1 cellular context compared by ENCODE assay signal in the genomic region with DNA sequence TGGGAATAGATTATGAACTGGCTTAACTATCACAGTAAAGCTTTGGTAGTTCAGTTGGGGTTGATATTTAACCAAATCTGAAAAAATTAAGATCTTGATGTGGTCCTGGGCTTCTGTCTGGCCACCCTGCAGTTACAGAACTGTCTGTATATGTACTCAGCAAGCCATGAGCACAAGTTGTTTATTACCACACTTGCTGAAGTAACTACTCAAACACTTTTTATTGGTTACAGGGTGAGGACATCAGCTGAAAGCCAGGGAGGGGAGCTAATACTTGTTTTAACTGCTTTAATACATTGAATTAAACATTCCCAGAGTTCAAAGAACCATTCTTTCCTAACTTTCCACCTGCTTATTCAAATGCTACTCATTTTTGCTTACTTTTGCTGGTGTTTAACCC.
TF ChIP-seq lines count a peak whose summit lies in the region.

No MANE protein-coding gene starts in this region.

TF ChIP-seq in GM23338, 12 proteins besides CTCF, POLR2A, EP300 and RAD21 (continued from another document):
- TF ChIP-seq, protein P1, sequence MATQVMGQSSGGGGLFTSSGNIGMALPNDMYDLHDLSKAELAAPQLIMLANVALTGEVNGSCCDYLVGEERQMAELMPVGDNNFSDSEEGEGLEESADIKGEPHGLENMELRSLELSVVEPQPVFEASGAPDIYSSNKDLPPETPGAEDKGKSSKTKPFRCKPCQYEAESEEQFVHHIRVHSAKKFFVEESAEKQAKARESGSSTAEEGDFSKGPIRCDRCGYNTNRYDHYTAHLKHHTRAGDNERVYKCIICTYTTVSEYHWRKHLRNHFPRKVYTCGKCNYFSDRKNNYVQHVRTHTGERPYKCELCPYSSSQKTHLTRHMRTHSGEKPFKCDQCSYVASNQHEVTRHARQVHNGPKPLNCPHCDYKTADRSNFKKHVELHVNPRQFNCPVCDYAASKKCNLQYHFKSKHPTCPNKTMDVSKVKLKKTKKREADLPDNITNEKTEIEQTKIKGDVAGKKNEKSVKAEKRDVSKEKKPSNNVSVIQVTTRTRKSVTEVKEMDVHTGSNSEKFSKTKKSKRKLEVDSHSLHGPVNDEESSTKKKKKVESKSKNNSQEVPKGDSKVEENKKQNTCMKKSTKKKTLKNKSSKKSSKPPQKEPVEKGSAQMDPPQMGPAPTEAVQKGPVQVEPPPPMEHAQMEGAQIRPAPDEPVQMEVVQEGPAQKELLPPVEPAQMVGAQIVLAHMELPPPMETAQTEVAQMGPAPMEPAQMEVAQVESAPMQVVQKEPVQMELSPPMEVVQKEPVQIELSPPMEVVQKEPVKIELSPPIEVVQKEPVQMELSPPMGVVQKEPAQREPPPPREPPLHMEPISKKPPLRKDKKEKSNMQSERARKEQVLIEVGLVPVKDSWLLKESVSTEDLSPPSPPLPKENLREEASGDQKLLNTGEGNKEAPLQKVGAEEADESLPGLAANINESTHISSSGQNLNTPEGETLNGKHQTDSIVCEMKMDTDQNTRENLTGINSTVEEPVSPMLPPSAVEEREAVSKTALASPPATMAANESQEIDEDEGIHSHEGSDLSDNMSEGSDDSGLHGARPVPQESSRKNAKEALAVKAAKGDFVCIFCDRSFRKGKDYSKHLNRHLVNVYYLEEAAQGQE (IDR thresholded peaks at IDR 0.05; ENCODE audit: unreplicated experiment) = no peak
- no peak for TF ChIP-seq CREB1 (CRISPR knock-in tag; IDR thresholded peaks at IDR 0.05; ENCODE audit: low read depth)
- no peak for TF ChIP-seq NANOG (IDR thresholded peaks at IDR 0.05; ENCODE audit: borderline replicate concordance)
- TF ChIP-seq, protein P2, sequence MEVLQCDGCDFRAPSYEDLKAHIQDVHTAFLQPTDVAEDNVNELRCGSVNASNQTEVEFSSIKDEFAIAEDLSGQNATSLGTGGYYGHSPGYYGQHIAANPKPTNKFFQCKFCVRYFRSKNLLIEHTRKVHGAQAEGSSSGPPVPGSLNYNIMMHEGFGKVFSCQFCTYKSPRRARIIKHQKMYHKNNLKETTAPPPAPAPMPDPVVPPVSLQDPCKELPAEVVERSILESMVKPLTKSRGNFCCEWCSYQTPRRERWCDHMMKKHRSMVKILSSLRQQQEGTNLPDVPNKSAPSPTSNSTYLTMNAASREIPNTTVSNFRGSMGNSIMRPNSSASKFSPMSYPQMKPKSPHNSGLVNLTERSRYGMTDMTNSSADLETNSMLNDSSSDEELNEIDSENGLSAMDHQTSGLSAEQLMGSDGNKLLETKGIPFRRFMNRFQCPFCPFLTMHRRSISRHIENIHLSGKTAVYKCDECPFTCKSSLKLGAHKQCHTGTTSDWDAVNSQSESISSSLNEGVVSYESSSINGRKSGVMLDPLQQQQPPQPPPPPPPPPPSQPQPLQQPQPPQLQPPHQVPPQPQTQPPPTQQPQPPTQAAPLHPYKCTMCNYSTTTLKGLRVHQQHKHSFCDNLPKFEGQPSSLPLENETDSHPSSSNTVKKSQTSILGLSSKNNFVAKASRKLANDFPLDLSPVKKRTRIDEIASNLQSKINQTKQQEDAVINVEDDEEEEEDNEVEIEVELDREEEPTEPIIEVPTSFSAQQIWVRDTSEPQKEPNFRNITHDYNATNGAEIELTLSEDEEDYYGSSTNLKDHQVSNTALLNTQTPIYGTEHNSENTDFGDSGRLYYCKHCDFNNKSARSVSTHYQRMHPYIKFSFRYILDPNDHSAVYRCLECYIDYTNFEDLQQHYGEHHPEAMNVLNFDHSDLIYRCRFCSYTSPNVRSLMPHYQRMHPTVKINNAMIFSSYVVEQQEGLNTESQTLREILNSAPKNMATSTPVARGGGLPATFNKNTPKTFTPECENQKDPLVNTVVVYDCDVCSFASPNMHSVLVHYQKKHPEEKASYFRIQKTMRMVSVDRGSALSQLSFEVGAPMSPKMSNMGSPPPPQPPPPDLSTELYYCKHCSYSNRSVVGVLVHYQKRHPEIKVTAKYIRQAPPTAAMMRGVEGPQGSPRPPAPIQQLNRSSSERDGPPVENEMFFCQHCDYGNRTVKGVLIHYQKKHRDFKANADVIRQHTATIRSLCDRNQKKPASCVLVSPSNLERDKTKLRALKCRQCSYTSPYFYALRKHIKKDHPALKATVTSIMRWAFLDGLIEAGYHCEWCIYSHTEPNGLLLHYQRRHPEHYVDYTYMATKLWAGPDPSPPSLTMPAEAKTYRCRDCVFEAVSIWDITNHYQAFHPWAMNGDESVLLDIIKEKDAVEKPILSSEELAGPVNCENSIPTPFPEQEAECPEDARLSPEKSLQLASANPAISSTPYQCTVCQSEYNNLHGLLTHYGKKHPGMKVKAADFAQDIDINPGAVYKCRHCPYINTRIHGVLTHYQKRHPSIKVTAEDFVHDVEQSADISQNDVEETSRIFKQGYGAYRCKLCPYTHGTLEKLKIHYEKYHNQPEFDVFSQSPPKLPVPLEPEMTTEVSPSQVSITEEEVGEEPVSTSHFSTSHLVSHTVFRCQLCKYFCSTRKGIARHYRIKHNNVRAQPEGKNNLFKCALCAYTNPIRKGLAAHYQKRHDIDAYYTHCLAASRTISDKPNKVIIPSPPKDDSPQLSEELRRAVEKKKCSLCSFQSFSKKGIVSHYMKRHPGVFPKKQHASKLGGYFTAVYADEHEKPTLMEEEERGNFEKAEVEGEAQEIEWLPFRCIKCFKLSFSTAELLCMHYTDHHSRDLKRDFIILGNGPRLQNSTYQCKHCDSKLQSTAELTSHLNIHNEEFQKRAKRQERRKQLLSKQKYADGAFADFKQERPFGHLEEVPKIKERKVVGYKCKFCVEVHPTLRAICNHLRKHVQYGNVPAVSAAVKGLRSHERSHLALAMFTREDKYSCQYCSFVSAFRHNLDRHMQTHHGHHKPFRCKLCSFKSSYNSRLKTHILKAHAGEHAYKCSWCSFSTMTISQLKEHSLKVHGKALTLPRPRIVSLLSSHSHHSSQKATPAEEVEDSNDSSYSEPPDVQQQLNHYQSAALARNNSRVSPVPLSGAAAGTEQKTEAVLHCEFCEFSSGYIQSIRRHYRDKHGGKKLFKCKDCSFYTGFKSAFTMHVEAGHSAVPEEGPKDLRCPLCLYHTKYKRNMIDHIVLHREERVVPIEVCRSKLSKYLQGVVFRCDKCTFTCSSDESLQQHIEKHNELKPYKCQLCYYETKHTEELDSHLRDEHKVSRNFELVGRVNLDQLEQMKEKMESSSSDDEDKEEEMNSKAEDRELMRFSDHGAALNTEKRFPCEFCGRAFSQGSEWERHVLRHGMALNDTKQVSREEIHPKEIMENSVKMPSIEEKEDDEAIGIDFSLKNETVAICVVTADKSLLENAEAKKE (CRISPR knock-in tag; IDR thresholded peaks at IDR 0.05) = no peak
- TF ChIP-seq ZNF331 (CRISPR knock-in tag; IDR thresholded peaks at IDR 0.05; ENCODE audit: low read depth) = no peak
- TF ChIP-seq POLR2AphosphoS5 (IDR thresholded peaks at IDR 0.05; ENCODE audit: low read depth) = no peak
